In the genomic region with DNA sequence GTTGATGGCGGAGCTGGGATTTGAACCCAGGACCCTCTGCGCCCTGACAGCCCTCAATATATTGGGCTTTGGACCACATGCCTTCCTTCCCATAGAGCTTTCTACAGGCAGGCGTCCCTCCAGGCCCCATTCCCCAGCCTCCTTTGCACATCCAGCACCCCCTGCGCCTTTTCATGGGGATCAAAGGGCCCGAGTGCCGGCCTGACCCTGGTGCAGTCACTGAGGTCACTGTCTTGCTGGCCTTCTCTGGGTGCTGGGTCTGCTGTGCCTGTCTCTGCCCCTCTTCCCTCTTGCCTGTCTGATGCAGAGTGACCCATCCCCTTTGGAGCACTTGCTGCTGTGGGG, we compare ENCODE assay signal across 23 cellular contexts. TPM values are rescaled to one million over a fixed set of nuclear protein-coding genes. Genes with fewer than 3 reads are reported as not detected.
DNase-seq lines count a peak whose midpoint lies in the region; ATAC-seq and TF ChIP-seq lines count a peak whose summit lies in the region.
"Had no signal": no experiment of that assay in that cellular context is flagged by ENCODE, and none has a peak within 500 bp of the region (broad histone marks: within the 10 kb centered on the region; RNA-seq: fewer than 3 reads in every experiment).

No MANE protein-coding gene starts in this region.

- peaks cover 26% of the 10 kb centered on the region for H3K4me1 Mint-ChIP-seq in T-helper 2 cell treated with Interferon-gamma antibody and Interleukin-4, amounts not matched to agents 5 μg/mL and 100 μg/mL, for 36 hours (ENCODE audit: low read depth)
- peaks cover 35% of the 10 kb centered on the region for H3K4me1 Mint-ChIP-seq in T-helper 17 cell
- H3K4me1 Mint-ChIP-seq in naive thymus-derived CD4-positive, alpha-beta T cell = peaks cover 22 to 49% (median 39%) of the 10 kb centered on the region in 7 donors

- H3K4me3 ChIP-seq in BLaER1 = no peak overlapping the region
- no peak overlapping the region for H3K4me3 ChIP-seq in naive thymus-derived CD4-positive, alpha-beta T cell (ENCODE audit: low read length)
- no peak overlapping the region for H3K4me3 ChIP-seq in vagina
- H3K4me3 ChIP-seq: PC-9, smooth muscle cell had no signal

- no peak overlapping the region for H3K27ac Mint-ChIP-seq in T-helper 2 cell treated with Interferon-gamma antibody and Interleukin-4, amounts not matched to agents 5 μg/mL and 100 μg/mL, for 36 hours
- peak overlapping the region; percentile 89 for H3K27ac Mint-ChIP-seq in T-helper 17 cell
- H3K27ac Mint-ChIP-seq in naive thymus-derived CD4-positive, alpha-beta T cell = peak overlapping the region; percentile 11 to 85 (median 55)

- H3K9me3 ChIP-seq in BLaER1 (peaks cover 9% of the 10 kb centered on the region), T-helper 17 cell (ENCODE audit: control insufficient read depth, low read length, poor library complexity, severe bottlenecking) (no peaks in the 10 kb centered on the region), vagina (no peaks in the 10 kb centered on the region)
- no peaks in the 10 kb centered on the region for H3K9me3 ChIP-seq in naive thymus-derived CD4-positive, alpha-beta T cell (ENCODE audit: control insufficient read depth in 2 of 3, low read length in 3 of 3)
- H3K9me3 ChIP-seq: BE2C, heart left ventricle had no signal

- ATAC-seq in T-helper 17 cell = no peak
- no peak for ATAC-seq in naive thymus-derived CD4-positive, alpha-beta T cell
- ATAC-seq: heart left ventricle had no signal

- H3K27me3 Mint-ChIP-seq in T-helper 2 cell treated with Interferon-gamma antibody and Interleukin-4, amounts not matched to agents 5 μg/mL and 100 μg/mL, for 36 hours (ENCODE audit: low read depth) = peaks cover 39% of the 10 kb centered on the region
- no peaks in the 10 kb centered on the region for H3K27me3 Mint-ChIP-seq in T-helper 17 cell
- H3K27me3 Mint-ChIP-seq in naive thymus-derived CD4-positive, alpha-beta T cell = peaks cover 0 to 37% (median 0%) of the 10 kb centered on the region in 5 donors

- TF ChIP-seq POLR2A in vagina (IDR thresholded peaks at IDR 0.05) = no peak

- DNase-seq in T-helper 2 cell treated with Interferon-gamma antibody and Interleukin-4, amounts not matched to agents 5 μg/mL and 100 μg/mL, for 36 hours (ENCODE audit: low spot score) = no peak
- DNase-seq in T-helper 2 cell (no peak), T-helper 17 cell (no peak), vagina (ENCODE audit: extremely low spot score in 2 of 2) (no peak), NCI-H2107 treated with DMSO at 0.1 percent for 48 hours (lab: John Stamatoyannopoulos, UW; ENCODE audit: unreplicated experiment) (no peak), MV-4-11 (lab: John Stamatoyannopoulos, UW) (no peak)
- no peak for DNase-seq in naive thymus-derived CD4-positive, alpha-beta T cell
- DNase-seq: 8988T; activated CD4-positive, alpha-beta T cell treated with anti-CD3 and anti-CD28 coated beads, Interleukin-2, amount 50 U/mL, for 48 hours; aorta; BE2C; cerebellar nuclear complex; heart left ventricle; NCI-H1436; NCI-H2171 treated with DMSO at 0.1 percent for 48 hours; NCI-H748 treated with DMSO at 0.1 percent for 48 hours; PC-9; stimulated activated CD4-positive, alpha-beta T cell treated with anti-CD3 and anti-CD28 coated beads, Interleukin-4, amount 100 ng/mL, for 4 hours had no signal

- H3K4me1 ChIP-seq in BLaER1 = peaks cover 69% of the 10 kb centered on the region
- H3K4me1 ChIP-seq in naive thymus-derived CD4-positive, alpha-beta T cell (ENCODE audit: control insufficient read depth in 2 of 2, insufficient read depth in 2 of 2, low read length in 2 of 2) = peaks cover 18 to 29% of the 10 kb centered on the region in 2 donors
- peaks cover 39% of the 10 kb centered on the region for H3K4me1 ChIP-seq in vagina

- H3K27ac ChIP-seq in BLaER1 = peak overlapping the region; percentile 44; the same call in 1 of the 2 replicates
- peak overlapping the region; percentile 35 for H3K27ac ChIP-seq in naive thymus-derived CD4-positive, alpha-beta T cell (ENCODE audit: low read depth, low read length)
- no peak overlapping the region for H3K27ac ChIP-seq in vagina
- H3K27ac ChIP-seq: PC-9 had no signal

- peaks cover 21% of the 10 kb centered on the region for H4K20me1 ChIP-seq in BLaER1

- peaks cover 10% of the 10 kb centered on the region for H3K36me3 Mint-ChIP-seq in T-helper 2 cell treated with Interferon-gamma antibody and Interleukin-4, amounts not matched to agents 5 μg/mL and 100 μg/mL, for 36 hours (ENCODE audit: low read depth)
- H3K36me3 Mint-ChIP-seq in T-helper 17 cell (ENCODE audit: low read depth) = no peaks in the 10 kb centered on the region
- peaks cover 0 to 9% (median 0%) of the 10 kb centered on the region in 5 donors for H3K36me3 Mint-ChIP-seq in naive thymus-derived CD4-positive, alpha-beta T cell

- H3K9me3 Mint-ChIP-seq in T-helper 2 cell treated with Interferon-gamma antibody and Interleukin-4, amounts not matched to agents 5 μg/mL and 100 μg/mL, for 36 hours = no peaks in the 10 kb centered on the region
- peaks cover 0 to 7% (median 0%) of the 10 kb centered on the region in 11 donors for H3K9me3 Mint-ChIP-seq in naive thymus-derived CD4-positive, alpha-beta T cell

- H3K36me3 ChIP-seq in BLaER1 = no peaks in the 10 kb centered on the region
- peaks cover 0 to 5% (median 0%) of the 10 kb centered on the region in 3 experiments for H3K36me3 ChIP-seq in naive thymus-derived CD4-positive, alpha-beta T cell (ENCODE audit: control insufficient read depth in 2 of 3, insufficient read depth in 3 of 3, low read length in 3 of 3)
- H3K36me3 ChIP-seq in vagina = no peaks in the 10 kb centered on the region
- H3K36me3 ChIP-seq: BE2C, heart left ventricle had no signal

- H3K4me3 Mint-ChIP-seq in T-helper 2 cell treated with Interferon-gamma antibody and Interleukin-4, amounts not matched to agents 5 μg/mL and 100 μg/mL, for 36 hours = peak overlapping the region; percentile 24
- H3K4me3 Mint-ChIP-seq in T-helper 17 cell = peak overlapping the region; percentile 85
- H3K4me3 Mint-ChIP-seq in naive thymus-derived CD4-positive, alpha-beta T cell = peak overlapping the region in 9 of 10 donors; percentile 30 to 84 (median 66)

- H3K27me3 ChIP-seq in BLaER1 (peaks cover 35% of the 10 kb centered on the region), vagina (no peaks in the 10 kb centered on the region)
- H3K27me3 ChIP-seq in naive thymus-derived CD4-positive, alpha-beta T cell (ENCODE audit: control insufficient read depth in 2 of 2, insufficient read depth in 2 of 2, low read length in 2 of 2) = no peaks in the 10 kb centered on the region
- H3K27me3 ChIP-seq: BE2C had no signal

- H3K9ac ChIP-seq in BLaER1 = peak overlapping the region; percentile 55; the same call in 1 of the 2 replicates

- CTCF ChIA-PET in naive thymus-derived CD4-positive, alpha-beta T cell (lab: Charles Lee) = interaction anchor here (1.7 kb wide), 1 partner anchor 39 kb away, joined by 8 read pairs; no protein-coding TSS in a partner anchor

- TF ChIP-seq CTCF in vagina (IDR thresholded peaks at IDR 0.05) = no peak

- POLR2A ChIA-PET in naive thymus-derived CD4-positive, alpha-beta T cell (lab: Charles Lee) = interaction anchor here (0.6 to 4.0 kb wide), 3 partner anchors 18 to 447 kb away, joined by 3 to 26 read pairs (median 3); no protein-coding TSS in a partner anchor

- peak overlapping the region; percentile 99 for H3K4me2 ChIP-seq in BLaER1
- H3K4me2 ChIP-seq: PC-9 had no signal

- intact Hi-C loops in naive thymus-derived CD4-positive, alpha-beta T cell (cut with micrococcal nuclease) = loop anchor here in 1 of 2 donors (5.0 kb wide), 1 partner anchor 176 kb away; a partner anchor contains a TSS
- intact Hi-C loops in vagina (cut with DNase I) = no loop called here

RNA-seq across cellular contexts. Expression of a gene that starts 1.7 kb away (rescaled TPM):
- total RNA-seq in T-helper 17 cell = 1 to 10 TPM; 1.4 to 2.7 TPM
- total RNA-seq in naive thymus-derived CD4-positive, alpha-beta T cell = 1 to 10 TPM in 3 of 5 experiments, under 1 TPM in 2; 0.75 to 6.1 (median 1.1) TPM
- polyA plus RNA-seq in naive thymus-derived CD4-positive, alpha-beta T cell = 1 to 10 TPM in 1 of 2 donors, under 1 TPM in 1; 0.18 to 1.3 TPM
- 1.5 TPM for total RNA-seq in vagina

RNA-seq across cellular contexts. Expression of a gene that starts 2.3 kb away (rescaled TPM):
- total RNA-seq in T-helper 17 cell (10 to 100 TPM; 42.8 to 50.9 TPM), vagina (20.6 TPM)
- total RNA-seq in naive thymus-derived CD4-positive, alpha-beta T cell = 10 to 100 TPM; 21.8 to 93.4 (median 23.6) TPM
- 10 to 100 TPM; 55.2 to 66.8 TPM for polyA plus RNA-seq in naive thymus-derived CD4-positive, alpha-beta T cell

RNA-seq across cellular contexts. Expression of a gene that starts 2.6 kb away (rescaled TPM):
- total RNA-seq in T-helper 17 cell (not detected), vagina (not detected)
- total RNA-seq in naive thymus-derived CD4-positive, alpha-beta T cell = under 1 TPM in 2 of 5 experiments, not detected in 3; 0.48 to 0.71 TPM
- under 1 TPM; 0.47 to 0.75 TPM for polyA plus RNA-seq in naive thymus-derived CD4-positive, alpha-beta T cell
- total RNA-seq: aorta, heart left ventricle, PC-9, pulmonary artery endothelial cell, smooth muscle cell had no signal
- polyA plus RNA-seq: aorta, heart left ventricle had no signal

RNA-seq across cellular contexts. Expression of a gene that starts 18.6 kb away (rescaled TPM):
- 10 to 100 TPM; 20.0 to 21.0 TPM for total RNA-seq in T-helper 17 cell
- 10 to 100 TPM; 35.5 to 73.2 (median 47.3) TPM for total RNA-seq in naive thymus-derived CD4-positive, alpha-beta T cell
- polyA plus RNA-seq in naive thymus-derived CD4-positive, alpha-beta T cell = 10 to 100 TPM; 22.2 to 33.2 TPM
- 33.1 TPM for total RNA-seq in vagina

RNA-seq across cellular contexts. Expression of a gene that starts 25.8 kb away (rescaled TPM):
- not detected for total RNA-seq in T-helper 17 cell
- not detected for total RNA-seq in naive thymus-derived CD4-positive, alpha-beta T cell
- not detected for polyA plus RNA-seq in naive thymus-derived CD4-positive, alpha-beta T cell
- not detected for total RNA-seq in vagina
- total RNA-seq: aorta, heart left ventricle, lower leg skin, PC-9, pulmonary artery endothelial cell, smooth muscle cell, temporal lobe had no signal
- polyA plus RNA-seq: aorta, heart left ventricle, smooth muscle cell had no signal

Comparison
In these comparisons a context has a peak if more than half of its experiments do, and no peak if none do; other contexts are left out.
1. H3K4me3 Mint-ChIP-seq: peak in every context shown above with its lines; median percentile 85 in T-helper 17 cell; 66 in naive thymus-derived CD4-positive, alpha-beta T cell; 24 in T-helper 2 cell treated with Interferon-gamma antibody and Interleukin-4, amounts not matched to agents 5 μg/mL and 100 μg/mL, for 36 hours.